Comparison of ENCODE assay signal across 29 cellular contexts in the genomic region with DNA sequence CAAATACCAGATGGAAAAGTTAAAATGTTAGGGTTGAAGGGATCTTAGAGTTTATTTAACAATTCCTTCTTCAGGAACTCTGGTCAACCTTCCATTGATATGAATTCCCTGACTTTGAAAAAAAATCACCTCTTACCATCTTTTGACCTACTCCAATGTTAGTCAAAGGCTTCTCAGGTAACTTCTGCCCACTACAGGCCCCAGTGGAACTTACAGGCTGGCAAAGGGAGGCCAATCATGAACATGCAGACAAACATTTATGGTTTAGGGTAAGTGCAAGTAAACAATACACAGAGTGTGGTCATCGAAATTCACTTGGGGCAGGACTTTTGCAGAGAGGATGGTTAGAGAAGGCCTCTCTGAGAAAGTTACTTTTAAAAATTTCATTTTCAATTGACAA. TPM values are rescaled to one million over a fixed set of nuclear protein-coding genes. Genes with fewer than 3 reads are reported as not detected.
A peak's percentile ranks its signal among the peaks of the same experiment; 100 is the strongest.
DNase-seq lines count a peak whose midpoint lies in the region; ATAC-seq and TF ChIP-seq lines count a peak whose summit lies in the region.
"Had no signal": no experiment of that assay in that cellular context is flagged by ENCODE, and none has a peak within 500 bp of the region (broad histone marks: within the 10 kb centered on the region; RNA-seq: fewer than 3 reads in every experiment).

No MANE protein-coding gene starts in this region.

- H3K27me3 ChIP-seq in mammary epithelial cell (ENCODE audit: insufficient read depth, low read length), result no peaks in the 10 kb centered on the region
- H3K27me3 ChIP-seq: hepatocyte, spleen, suprapubic skin had no signal

- in situ Hi-C loops in mammary epithelial cell (cut with MboI; ENCODE audit: low sequenced_read_pairs in 2 of 2), result no loop called here

- ATAC-seq in GM21717 (IDR thresholded peaks at IDR 0.05; ENCODE audit: unreplicated experiment), result no peak
- ATAC-seq: activated CD4-positive, CD25-positive, alpha-beta regulatory T cell treated with anti-CD3 and anti-CD28 coated beads, Interleukin-2, amount 50 U/mL, for 24 hours; activated CD8-positive, alpha-beta T cell treated with anti-CD3 and anti-CD28 coated beads for 36 hours; left ventricle myocardium superior; natural killer cell; PC-3; stimulated activated naive B cell treated with anti-CD40 and anti-IgM and Interleukin-4, amounts not matched to agents 10 μg/mL and 1 μg/mL and 100 μg/mL, for 72 hours; T-cell had no signal

- no peak overlapping the region for H3K4me3 Mint-ChIP-seq in osteocyte (ENCODE audit: unreplicated experiment)
- H3K4me3 Mint-ChIP-seq: activated CD8-positive, alpha-beta T cell treated with anti-CD3 and anti-CD28 coated beads for 36 hours; mesothelial cell of epicardium; natural killer cell; stimulated activated naive B cell treated with anti-CD40 and anti-IgM and Interleukin-4, amounts not matched to agents 10 μg/mL and 1 μg/mL and 100 μg/mL, for 72 hours; T-cell had no signal

- no peaks in the 10 kb centered on the region for H3K9me3 ChIP-seq in mammary epithelial cell (replicated peaks; ENCODE audit: insufficient read depth, low read length)
- H3K9me3 ChIP-seq: spleen, suprapubic skin had no signal

- intact Hi-C loops in mammary epithelial cell (cut with micrococcal nuclease), result no loop called here

- no TSS peak for BruUV-seq in mammary epithelial cell (replicated peaks; lab: Mats Ljungman, UMichigan)

- H3K27ac ChIP-seq in mammary epithelial cell (ENCODE audit: insufficient read depth, low read depth, low read length), result no peak overlapping the region
- H3K27ac ChIP-seq: epithelial cell of prostate, hepatocyte, spleen, suprapubic skin had no signal

- no peaks in the 10 kb centered on the region for H3K36me3 ChIP-seq in mammary epithelial cell (ENCODE audit: insufficient read depth, low read length)
- H3K36me3 ChIP-seq: spleen, suprapubic skin had no signal

- DNase-seq in NCI-H82 (lab: John Stamatoyannopoulos, UW), result peak; percentile 20
- DNase-seq in NCI-H82 treated with DMSO at 0.1 percent for 48 hours (lab: John Stamatoyannopoulos, UW; ENCODE audit: unreplicated experiment), result no peak
- DNase-seq in NB4 (ENCODE audit: low read depth), result no peak
- DNase-seq in mammary epithelial cell, result no peak
- DNase-seq in osteocyte (ENCODE audit: extremely low spot score, unreplicated experiment), result peak; percentile 11
- DNase-seq in NCI-H1048 (lab: John Stamatoyannopoulos, UW), result no peak
- DNase-seq in activated T-cell treated with anti-CD3 and anti-CD28 coated beads, Interleukin-2, amount 50 U/mL, for 1 hour, result no peak
- DNase-seq: activated CD8-positive, alpha-beta T cell treated with anti-CD3 and anti-CD28 coated beads for 36 hours; activated gamma-delta T cell; DMS79 treated with DMSO at 0.1 percent for 48 hours; foreskin fibroblast; HCEC 1CT; IMR-90; left ventricle myocardium superior; natural killer cell; NCI-H1436; PC-3; retina; SIG-M5; spleen; stimulated activated CD4-positive, alpha-beta T cell treated with anti-CD3 and anti-CD28 coated beads, Interleukin-4, amount 100 ng/mL, for 1 hour; stimulated activated naive B cell treated with anti-CD40 and anti-IgM and Interleukin-4, amounts not matched to agents 10 μg/mL and 1 μg/mL and 100 μg/mL, for 72 hours; T-cell had no signal

- H3K9ac ChIP-seq in mammary epithelial cell (ENCODE audit: insufficient read depth, low read length), result no peak overlapping the region

- no peaks in the 10 kb centered on the region for H3K4me1 ChIP-seq in mammary epithelial cell (ENCODE audit: insufficient read depth, low read length)

- H4K20me1 ChIP-seq in mammary epithelial cell (ENCODE audit: insufficient read depth, low read length), result no peaks in the 10 kb centered on the region

- no peaks in the 10 kb centered on the region for H3K4me1 Mint-ChIP-seq in osteocyte (ENCODE audit: unreplicated experiment)
- H3K4me1 Mint-ChIP-seq: natural killer cell, T-cell had no signal

- no peaks in the 10 kb centered on the region for H3K79me2 ChIP-seq in mammary epithelial cell (ENCODE audit: insufficient read depth, low read length)
- H3K79me2 ChIP-seq: hepatocyte had no signal

- peak; percentile 18 for TF ChIP-seq CTCF in NB4 (IDR thresholded peaks at IDR 0.05; ENCODE audit: low read depth, low read length)
- TF ChIP-seq CTCF in mammary epithelial cell (conservative IDR thresholded peaks at IDR 0.05 in 1 of 2, IDR thresholded peaks at IDR 0.05 in 1 of 2; ENCODE audit: extremely low read depth in 1 of 2, insufficient read depth in 1 of 2, low read depth in 1 of 2, low read length in 2 of 2), result peak; percentile 38 to 54
- no peak for TF ChIP-seq CTCF in osteocyte (IDR thresholded peaks at IDR 0.05)

- H2AFZ ChIP-seq in mammary epithelial cell (ENCODE audit: low read depth, low read length), result no peak overlapping the region
- H2AFZ ChIP-seq: hepatocyte had no signal

- no peak overlapping the region for H3K4me2 ChIP-seq in mammary epithelial cell (ENCODE audit: insufficient read depth, low read depth, low read length)
- H3K4me2 ChIP-seq: hepatocyte had no signal

- H3K27ac Mint-ChIP-seq in osteocyte (ENCODE audit: unreplicated experiment), result no peak overlapping the region
- H3K27ac Mint-ChIP-seq: activated CD8-positive, alpha-beta T cell treated with anti-CD3 and anti-CD28 coated beads for 36 hours; mesothelial cell of epicardium; natural killer cell; stimulated activated naive B cell treated with anti-CD40 and anti-IgM and Interleukin-4, amounts not matched to agents 10 μg/mL and 1 μg/mL and 100 μg/mL, for 72 hours; T-cell had no signal

- dilution Hi-C loops in mammary epithelial cell (cut with HindIII; ENCODE audit: low sequenced_read_pairs), result no loop called here

- 77% methylated on average over 1 of the region's 1 CpG for WGBS in mammary epithelial cell (ENCODE audit: low coverage, missing lambda C conversion rate)

- no peaks in the 10 kb centered on the region for H3K36me3 Mint-ChIP-seq in osteocyte (ENCODE audit: unreplicated experiment)
- H3K36me3 Mint-ChIP-seq: mesothelial cell of epicardium; natural killer cell; stimulated activated naive B cell treated with anti-CD40 and anti-IgM and Interleukin-4, amounts not matched to agents 10 μg/mL and 1 μg/mL and 100 μg/mL, for 72 hours; T-cell had no signal

- no peak overlapping the region for H3K4me3 ChIP-seq in NB4 (ENCODE audit: low read depth, low read length)
- no peak overlapping the region for H3K4me3 ChIP-seq in mammary epithelial cell (replicated peaks in 1 of 3; ENCODE audit: insufficient read depth in 1 of 3, low read depth in 2 of 3, low read length in 3 of 3)
- H3K4me3 ChIP-seq: hepatocyte, spleen, suprapubic skin had no signal

- CTCF ChIA-PET in mammary epithelial cell (lab: Charles Lee; ENCODE audit: low non-redundant PET), result no interaction called here

- H3K27me3 Mint-ChIP-seq in osteocyte (ENCODE audit: unreplicated experiment), result peaks cover 20% of the 10 kb centered on the region

- no peak for TF ChIP-seq POLR2A in NB4 (IDR thresholded peaks at IDR 0.05; ENCODE audit: extremely low read depth, insufficient read length)

- H3K9me3 Mint-ChIP-seq in osteocyte (ENCODE audit: unreplicated experiment), result no peaks in the 10 kb centered on the region
- H3K9me3 Mint-ChIP-seq: activated CD8-positive, alpha-beta T cell treated with anti-CD3 and anti-CD28 coated beads for 36 hours; natural killer cell; stimulated activated naive B cell treated with anti-CD40 and anti-IgM and Interleukin-4, amounts not matched to agents 10 μg/mL and 1 μg/mL and 100 μg/mL, for 72 hours; T-cell had no signal

RNA-seq across cellular contexts. Expression of a gene that starts 45.1 kb away (rescaled TPM):
- total RNA-seq in mammary epithelial cell (not detected), osteocyte (not detected in 2 replicates)
- not detected for polyA plus RNA-seq in mammary epithelial cell
- not detected for polyA minus RNA-seq in mammary epithelial cell
- total RNA-seq: activated CD8-positive, alpha-beta T cell treated with anti-CD3 and anti-CD28 coated beads for 36 hours; IMR-90; left ventricle myocardium superior; PC-3 had no signal
- polyA plus RNA-seq: IMR-90 had no signal

Comparison
In these comparisons a context has a peak if more than half of its experiments do, and no peak if none do; other contexts are left out.
1. DNase-seq: peak in NCI-H82 (single experiment) and osteocyte (single experiment); none in NCI-H82 treated with DMSO at 0.1 percent for 48 hours (single experiment), NB4 (single experiment), mammary epithelial cell (single experiment), NCI-H1048 (single experiment) and activated T-cell treated with anti-CD3 and anti-CD28 coated beads, Interleukin-2, amount 50 U/mL, for 1 hour (single experiment).